In the genomic region with DNA sequence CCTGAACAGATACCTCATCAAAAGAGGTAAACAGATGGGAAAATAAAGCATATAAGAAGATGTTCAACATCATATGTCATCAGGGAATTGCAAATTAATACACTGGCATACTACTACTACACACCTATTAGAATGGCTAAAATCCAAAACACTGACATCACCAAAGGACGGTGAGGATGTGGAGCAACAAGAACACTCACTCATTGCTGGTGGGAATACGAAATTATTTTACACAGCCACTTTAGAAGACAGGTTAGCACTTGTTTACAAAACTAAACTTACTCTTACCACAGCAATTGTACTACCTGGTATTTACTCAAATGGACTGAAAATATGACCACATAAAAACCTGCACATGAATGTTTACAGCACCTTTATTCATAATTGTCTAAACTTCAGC, we compare ENCODE assay signal across 19 cellular contexts.
"Had no signal": no experiment of that assay in that cellular context is flagged by ENCODE, and none has a peak within 500 bp of the region (broad histone marks: within the 10 kb centered on the region; RNA-seq: fewer than 3 reads in every experiment).

No MANE protein-coding gene starts in this region.

- H3K4me3 Mint-ChIP-seq: activated CD8-positive, alpha-beta T cell treated with anti-CD3 and anti-CD28 coated beads, Interleukin-2, amount 10 ng/mL, durations not matched to agents 7 days and 5 days; activated naive CD4-positive, alpha-beta T cell treated with anti-CD3 and anti-CD28 coated beads, Interleukin-2, amount 50 U/mL, for 24 hours; central memory CD8-positive, alpha-beta T cell had no signal

- H3K9me3 ChIP-seq: SK-N-SH had no signal

- H3K27me3 Mint-ChIP-seq: activated naive CD4-positive, alpha-beta T cell treated with anti-CD3 and anti-CD28 coated beads, Interleukin-2, amount 50 U/mL, for 24 hours; central memory CD8-positive, alpha-beta T cell had no signal

- DNase-seq: activated CD4-positive, alpha-beta T cell treated with anti-CD3 and anti-CD28 coated beads for 4 hours; activated CD8-positive, alpha-beta memory T cell treated with anti-CD3 and anti-CD28 coated beads, Interleukin-2, amount 50 U/mL, for 48 hours; activated CD8-positive, alpha-beta T cell treated with anti-CD3 and anti-CD28 coated beads, Interleukin-2, amount 10 ng/mL, durations not matched to agents 7 days and 5 days; activated T-cell treated with anti-CD3 and anti-CD28 coated beads, Interleukin-2, amount 50 U/mL, for 1 hour; aorta; Karpas-422; NCI-H1048; NCI-H146; NCI-H187 treated with DMSO at 0.1 percent for 48 hours; NCI-H2081 treated with DMSO at 0.1 percent for 48 hours; NCI-H446; NCI-H524; PC-3; SK-N-SH; T-helper 1 cell had no signal

- H3K9me3 Mint-ChIP-seq: central memory CD8-positive, alpha-beta T cell had no signal

- H3K27ac Mint-ChIP-seq: activated CD8-positive, alpha-beta T cell treated with anti-CD3 and anti-CD28 coated beads, Interleukin-2, amount 10 ng/mL, durations not matched to agents 7 days and 5 days; activated naive CD4-positive, alpha-beta T cell treated with anti-CD3 and anti-CD28 coated beads, Interleukin-2, amount 50 U/mL, for 24 hours had no signal

- ATAC-seq: activated CD4-positive, CD25-positive, alpha-beta regulatory T cell treated with anti-CD3 and anti-CD28 coated beads, Interleukin-2, amount 50 U/mL, for 24 hours; activated CD8-positive, alpha-beta T cell treated with anti-CD3 and anti-CD28 coated beads, Interleukin-2, amount 10 ng/mL, durations not matched to agents 7 days and 5 days; PC-3; Right ventricle myocardium inferior had no signal

- H3K4me2 ChIP-seq: SK-N-SH had no signal

- H3K9ac ChIP-seq: SK-N-SH had no signal
